18 cellular contexts compared by ENCODE assay signal in genomic region chr6:167789358-167789757, GRCh38.
"Had no signal": no experiment of that assay in that cellular context is flagged by ENCODE, and none has a peak within 500 bp of the region (broad histone marks: within the 10 kb centered on the region; RNA-seq: fewer than 3 reads in every experiment).

No MANE protein-coding gene starts in this region.

- H3K27ac Mint-ChIP-seq: activated B cell treated with CpG ODN at 0.5 μM for 24 hours; endodermal cell; memory B cell; natural killer cell; progenitor cell of endocrine pancreas; stimulated activated naive CD8-positive, alpha-beta T cell treated with anti-CD3 and anti-CD28 coated beads, Interleukin-15, Interleukin-2, amounts not matched to agents 100 ng/mL and 50 ng/mL, for 24 hours; T-helper 1 cell treated with Interleukin-12 subunit alpha and Interleukin-12 subunit beta and Interleukin-4 antibody, amounts not matched to agents 30 μg/mL and 1 μg/mL, for 36 hours had no signal

- H3K4me3 ChIP-seq: breast epithelium, gastroesophageal sphincter, left ventricle myocardium inferior, smooth muscle cell, suprapubic skin had no signal

- H3K4me2 ChIP-seq: smooth muscle cell had no signal

- H3K27me3 ChIP-seq: breast epithelium had no signal

- H3K27ac ChIP-seq: breast epithelium, gastroesophageal sphincter, left ventricle myocardium inferior, suprapubic skin had no signal

- H3K36me3 ChIP-seq: breast epithelium, gastroesophageal sphincter, left ventricle myocardium inferior, suprapubic skin had no signal

- DNase-seq: activated B cell treated with CpG ODN at 0.5 μM for 24 hours; activated CD4-positive, alpha-beta T cell treated with anti-CD3 and anti-CD28 coated beads for 48 hours; activated naive CD4-positive, alpha-beta T cell; anterior cingulate cortex; endodermal cell; left ventricle myocardium inferior; natural killer cell; nucleus accumbens; right cardiac atrium; trophoblast cell had no signal

- H3K4me1 ChIP-seq: breast epithelium, gastroesophageal sphincter had no signal

- H3K9me3 Mint-ChIP-seq: activated B cell treated with CpG ODN at 0.5 μM for 24 hours; endodermal cell; memory B cell; natural killer cell; stimulated activated naive CD8-positive, alpha-beta T cell treated with anti-CD3 and anti-CD28 coated beads, Interleukin-15, Interleukin-2, amounts not matched to agents 100 ng/mL and 50 ng/mL, for 24 hours; T-helper 1 cell treated with Interleukin-12 subunit alpha and Interleukin-12 subunit beta and Interleukin-4 antibody, amounts not matched to agents 30 μg/mL and 1 μg/mL, for 36 hours had no signal

- ATAC-seq: gastroesophageal sphincter, natural killer cell, right cardiac atrium had no signal

- H3K9me3 ChIP-seq: breast epithelium, gastroesophageal sphincter, left ventricle myocardium inferior, suprapubic skin had no signal

- H3K36me3 Mint-ChIP-seq: memory B cell, natural killer cell had no signal
